9 cellular contexts compared by ENCODE assay signal in genomic region chr1:203512830-203513578, GRCh38. TPM values are rescaled to one million over a fixed set of nuclear protein-coding genes. Genes with fewer than 3 reads are reported as not detected.
DNase-seq lines count a peak whose midpoint lies in the region; ATAC-seq, FAIRE-seq and TF ChIP-seq lines count a peak whose summit lies in the region.
"Had no signal": no experiment of that assay in that cellular context is flagged by ENCODE, and none has a peak within 500 bp of the region (broad histone marks: within the 10 kb centered on the region; RNA-seq: fewer than 3 reads in every experiment).

No MANE protein-coding gene starts in this region.

- intact Hi-C loops in K562 (cut with micrococcal nuclease) = no loop called here

- no peak overlapping the region for H2AFZ ChIP-seq in K562 (ENCODE audit: low read depth, low read length)

- FAIRE-seq in K562 (lab: Jason Lieb, UNC) = no peak

- H3K4me3 ChIP-seq in K562 = no peak overlapping the region
- H3K4me3 ChIP-seq: SK-N-MC had no signal

- TF ChIP-seq CTCF in GM13977 (IDR thresholded peaks at IDR 0.05; ENCODE audit: extremely low read depth, insufficient read depth, missing control alignments) (no peak), K562 (IDR thresholded peaks at IDR 0.05 in 2 of 3, conservative IDR thresholded peaks at IDR 0.05 in 1 of 3; ENCODE audit: insufficient read depth in 2 of 3, low read depth in 1 of 3, low read length in 3 of 3) (no peak)

- BruUV-seq in K562 (replicated peaks; lab: Mats Ljungman, UMichigan) = no TSS peak

- in situ Hi-C loops in GM13977 (cut with MboI; ENCODE audit: low pct_unique_long_range_greater_than_20kb, low sequenced_read_pairs, unreplicated experiment) (no loop called here), K562 (cut with MboI) (no loop called here)

- H3K36me3 ChIP-seq in K562 (ENCODE audit: control insufficient read depth, insufficient read depth, low read length) = no peaks in the 10 kb centered on the region

- H4K20me1 ChIP-seq in K562 (replicated peaks; ENCODE audit: control insufficient read depth, insufficient read depth, low read length) = peaks cover 4% of the 10 kb centered on the region; the same call in 1 of the 2 replicates

- CTCF ChIA-PET in K562 (lab: Yijun Ruan, JAX; ENCODE audit: low intra/inter-chr PET ratio) = no interaction called here

- no peak for TF ChIP-seq RAD21 in K562 (CRISPR knock-in tag; conservative IDR thresholded peaks at IDR 0.05 in 1 of 2, IDR thresholded peaks at IDR 0.05 in 1 of 2)

- H3K4me1 ChIP-seq in K562 (replicated peaks in 1 of 2; ENCODE audit: control insufficient read depth in 2 of 2, insufficient read depth in 2 of 2, low read length in 2 of 2) = no peaks in the 10 kb centered on the region

- no peaks in the 10 kb centered on the region; the same call in 1 of the 2 replicates for H3K9me3 ChIP-seq in K562 (replicated peaks; ENCODE audit: control insufficient read depth, insufficient read depth, low read depth, low read length)

- no peak overlapping the region for H3K9ac ChIP-seq in K562 (ENCODE audit: insufficient read depth in 1 of 2, low read depth in 2 of 2, low read length in 2 of 2)

- no peak for TF ChIP-seq EP300 in K562 (IDR thresholded peaks at IDR 0.05; ENCODE audit: low read length)

- peak; percentile 49 for DNase-seq in GM13977 (ENCODE audit: low spot score)
- DNase-seq in RKO (ENCODE audit: low spot score) = peak; percentile 88
- DNase-seq in K562 (ENCODE audit: extremely low read depth in 1 of 4, low spot score in 3 of 4) = peak in 1 of 4 experiments; percentile 20
- peak; percentile 98 for DNase-seq in kidney tubule cell (ENCODE audit: low spot score)
- peak; percentile 29 to 48 (median 46) for DNase-seq in stimulated activated CD4-positive, alpha-beta T cell treated with anti-CD3 and anti-CD28 coated beads, TNF-alpha, amount 100 ng/mL, for 48 hours (ENCODE audit: low read depth in 3 of 3)

- no peaks in the 10 kb centered on the region for H3K9me1 ChIP-seq in K562 (ENCODE audit: control insufficient read depth, insufficient read depth, low read length)

- no peak for TF ChIP-seq POLR2A in K562 (conservative IDR thresholded peaks at IDR 0.05)

- no peaks in the 10 kb centered on the region for H3K79me2 ChIP-seq in K562 (ENCODE audit: control insufficient read depth, insufficient read depth, low read length)

- POLR2A ChIA-PET in K562 (lab: Yijun Ruan, JAX) = interaction anchor here (1.1 to 1.2 kb wide), 2 partner anchors 9 to 25 kb away, joined by 3 to 4 read pairs; no protein-coding TSS in a partner anchor

- ATAC-seq in K562 (no peak), HG03571 (IDR thresholded peaks at IDR 0.05; ENCODE audit: unreplicated experiment) (no peak), HG02870 (IDR thresholded peaks at IDR 0.05; ENCODE audit: unreplicated experiment) (no peak), HG03460 (IDR thresholded peaks at IDR 0.05; ENCODE audit: unreplicated experiment) (no peak)

- under 1% methylated on average over 10 of the region's 10 CpGs for WGBS in K562 (ENCODE audit: insufficient coverage, low coverage, missing lambda C conversion rate)

- H3K27ac ChIP-seq in K562 (ENCODE audit: extremely low read depth, low read depth, low read length) = no peak overlapping the region
- H3K27ac ChIP-seq: SK-N-MC had no signal

- no peak overlapping the region for H3K4me2 ChIP-seq in K562 (ENCODE audit: insufficient read depth, low read length)

- peaks cover 61 to 91% of the 10 kb centered on the region in 2 experiments for H3K27me3 ChIP-seq in K562 (ENCODE audit: control insufficient read depth in 2 of 2, insufficient read depth in 2 of 2, low read length in 2 of 2)

TF ChIP-seq in K562, 482 proteins besides CTCF, POLR2A, EP300 and RAD21 (continues in another document):
- TF ChIP-seq L3MBTL2 (IDR thresholded peaks at IDR 0.05) (peak; percentile 25; the same call in 1 of the 2 replicates), ZNF644 (tag; IDR thresholded peaks at IDR 0.05; ENCODE audit: low read depth) (no peak), HMGXB4 (CRISPR knock-in tag; IDR thresholded peaks at IDR 0.05) (no peak), ZKSCAN1 (IDR thresholded peaks at IDR 0.05; ENCODE audit: low read depth, low read length) (no peak), MAX (CRISPR knock-in tag; IDR thresholded peaks at IDR 0.05) (peak; percentile 85), EZH2 (IDR thresholded peaks at IDR 0.05; ENCODE audit: borderline replicate concordance, low read depth, low read length) (no peak), NR2C2 (CRISPR knock-in tag; IDR thresholded peaks at IDR 0.05) (no peak), NR2C2 (tag; IDR thresholded peaks at IDR 0.05) (no peak), FOSL1 (tag; conservative IDR thresholded peaks at IDR 0.05) (peak; percentile 90), HBP1 (CRISPR knock-in tag; IDR thresholded peaks at IDR 0.05) (no peak), ZBTB1 (CRISPR knock-in tag; IDR thresholded peaks at IDR 0.05; ENCODE audit: borderline replicate concordance, low read depth) (no peak), TAF9B (IDR thresholded peaks at IDR 0.05; ENCODE audit: partially characterized antibody) (no peak), POLR3A (IDR thresholded peaks at IDR 0.05; ENCODE audit: borderline replicate concordance, extremely low read depth, insufficient read depth, insufficient read length) (no peak), TAF1 (IDR thresholded peaks at IDR 0.05; ENCODE audit: control insufficient read depth, extremely low read depth, insufficient read depth, low read length, severe bottlenecking) (no peak)

RNA-seq across cellular contexts. Expression of gene OPTC, which starts 19.1 kb away (rescaled TPM):
- not detected in 2 replicates for total RNA-seq in K562 (2011; cell fraction: chromatin; rRNA removed; ENCODE audit: low replicate concordance)
- not detected in 2 replicates for total RNA-seq in K562 (2011; cell fraction: nucleolus; rRNA removed)
- total RNA-seq in K562 (2011; cell fraction: nucleoplasm; rRNA removed) = not detected in 2 replicates
- total RNA-seq in K562 (2014; rRNA removed) (not detected in 2 replicates), K562 (2014; rRNA removed; fragmentation: Illumina TruSeq; extraction: Trizol) (not detected in 2 replicates), K562 (2015; rRNA removed; fragmentation: Illumina TruSeq; extraction: Trizol) (not detected in 2 replicates), K562 (2021) (not detected in 2 replicates)
- polyA plus RNA-seq in K562 (2011; rRNA removed) (not detected in 2 replicates), K562 (2014; fragmentation: Illumina TruSeq; extraction: Trizol) (not detected in 2 replicates), K562 (2014; fragmentation: Nextera tagmentation; extraction: Ambion mirVana) (not detected), K562 (2014; rRNA removed) (not detected in 2 replicates)
- not detected in 2 replicates for polyA plus RNA-seq in K562 (2011; cell fraction: cytosol; rRNA removed)
- polyA plus RNA-seq in K562 (2011; cell fraction: nucleus; rRNA removed) = not detected in 2 replicates
- not detected in 2 replicates for polyA plus RNA-seq in K562 (2012)
- not detected in 2 replicates for polyA minus RNA-seq in K562 (2011; rRNA and poly(A)+ RNA removed)
- polyA minus RNA-seq in K562 (2011; cell fraction: cytosol; rRNA and poly(A)+ RNA removed) = not detected in 2 replicates
- polyA minus RNA-seq in K562 (2011; cell fraction: nucleus; rRNA and poly(A)+ RNA removed) = not detected in 2 replicates

RNA-seq across cellular contexts. Expression of gene PRELP, which starts 37.4 kb away (rescaled TPM):
- not detected in 2 replicates for total RNA-seq in K562 (2011; cell fraction: chromatin; rRNA removed; ENCODE audit: low replicate concordance)
- total RNA-seq in K562 (2011; cell fraction: nucleolus; rRNA removed) = not detected in 2 replicates
- not detected in 2 replicates for total RNA-seq in K562 (2011; cell fraction: nucleoplasm; rRNA removed)
- not detected in 2 replicates for total RNA-seq in K562 (2014; rRNA removed)
- not detected in 2 replicates for total RNA-seq in K562 (2014; rRNA removed; fragmentation: Illumina TruSeq; extraction: Trizol)
- not detected in 2 replicates for total RNA-seq in K562 (2015; rRNA removed; fragmentation: Illumina TruSeq; extraction: Trizol)
- 0.02 and 0.04 TPM in 2 replicates for total RNA-seq in K562 (2021)
- not detected in 2 replicates for polyA plus RNA-seq in K562 (2011; rRNA removed)
- polyA plus RNA-seq in K562 (2011; cell fraction: cytosol; rRNA removed) = not detected in 2 replicates
- polyA plus RNA-seq in K562 (2011; cell fraction: nucleus; rRNA removed) = not detected in 2 replicates
- polyA plus RNA-seq in K562 (2012) = not detected in 2 replicates
- not detected in 2 replicates for polyA plus RNA-seq in K562 (2014; fragmentation: Illumina TruSeq; extraction: Trizol)
- not detected for polyA plus RNA-seq in K562 (2014; fragmentation: Nextera tagmentation; extraction: Ambion mirVana)
- polyA plus RNA-seq in K562 (2014; rRNA removed) = not detected in 2 replicates
- polyA minus RNA-seq in K562 (2011; rRNA and poly(A)+ RNA removed) = not detected in 2 replicates
- polyA minus RNA-seq in K562 (2011; cell fraction: cytosol; rRNA and poly(A)+ RNA removed) = not detected in 2 replicates
- not detected in 2 replicates for polyA minus RNA-seq in K562 (2011; cell fraction: nucleus; rRNA and poly(A)+ RNA removed)
